19 cellular contexts compared by ENCODE assay signal in genomic region chrX:114635986-114636385, GRCh38. TPM values are rescaled to one million over a fixed set of nuclear protein-coding genes. Genes with fewer than 3 reads are reported as not detected.
DNase-seq lines count a peak whose midpoint lies in the region; ATAC-seq and TF ChIP-seq lines count a peak whose summit lies in the region.
"Had no signal": no experiment of that assay in that cellular context is flagged by ENCODE, and none has a peak within 500 bp of the region (broad histone marks: within the 10 kb centered on the region; RNA-seq: fewer than 3 reads in every experiment).

No MANE protein-coding gene starts in this region.

- H3K9me3 ChIP-seq in iPS-18a (ENCODE audit: control insufficient read depth, low read depth, low read length), result no peaks in the 10 kb centered on the region
- no peaks in the 10 kb centered on the region for H3K9me3 ChIP-seq in neuronal stem cell (replicated peaks in 1 of 2; ENCODE audit: control insufficient read depth in 2 of 2, insufficient read depth in 1 of 2, low read depth in 1 of 2, low read length in 2 of 2)
- H3K9me3 ChIP-seq in left ventricle myocardium inferior (replicated peaks), result no peaks in the 10 kb centered on the region
- H3K9me3 ChIP-seq: BLaER1 had no signal

- H3K79me2 ChIP-seq in GM23338 (replicated peaks; ENCODE audit: insufficient read depth), result no peaks in the 10 kb centered on the region

- no peak overlapping the region for H2BK120ac ChIP-seq in neuronal stem cell (ENCODE audit: low read depth, low read length)

- H2BK15ac ChIP-seq in neuronal stem cell (ENCODE audit: low read length), result no peak overlapping the region

- no peak overlapping the region for H3K14ac ChIP-seq in neuronal stem cell (ENCODE audit: low read length)

- DNase-seq in GM23338 (ENCODE audit: low spot score), result peak; percentile 9
- DNase-seq in WTC11 (ENCODE audit: low spot score), result no peak
- DNase-seq in neuronal stem cell (ENCODE audit: low spot score), result peak; percentile 5
- no peak for DNase-seq in left ventricle myocardium inferior
- no peak for DNase-seq in NCI-H2171 (lab: John Stamatoyannopoulos, UW)
- DNase-seq in NCI-H1105 treated with DMSO at 0.1 percent for 48 hours (lab: John Stamatoyannopoulos, UW), result no peak
- DNase-seq: 8988T; CD4-positive, alpha-beta memory T cell; DMS153; DMS79; GF-D8; HFFc6 had no signal

- CTCF ChIA-PET in WTC11 (lab: Charles Lee), result interaction anchor here (1.2 to 3.2 kb wide), 2 partner anchors 10 to 16 kb away, joined by 4 to 24 read pairs; no protein-coding TSS in a partner anchor

- H3K4me2 ChIP-seq in GM23338 (no peak overlapping the region), neuronal stem cell (ENCODE audit: insufficient read depth, low read length, poor library complexity, severe bottlenecking) (no peak overlapping the region)
- H3K4me2 ChIP-seq: BLaER1 had no signal

- H3K9ac ChIP-seq in iPS-18a (ENCODE audit: low read length) (no peak overlapping the region), neuronal stem cell (ENCODE audit: low read depth, low read length, poor library complexity) (no peak overlapping the region)
- H3K9ac ChIP-seq: BLaER1 had no signal

- H3K4me3 Mint-ChIP-seq in GM23338, result no peak overlapping the region
- H3K4me3 Mint-ChIP-seq in WTC11, result no peak overlapping the region
- H3K4me3 Mint-ChIP-seq: CD14-positive monocyte; CD4-positive, alpha-beta memory T cell; HFFc6 had no signal

- H3F3A ChIP-seq in GM23338 (replicated peaks; ENCODE audit: low read depth), result no peaks in the 10 kb centered on the region

- H3K27me3 Mint-ChIP-seq in GM23338 (ENCODE audit: insufficient read depth, low read depth, poor library complexity) (no peaks in the 10 kb centered on the region), WTC11 (ENCODE audit: low read depth) (peaks cover 4% of the 10 kb centered on the region; the same call in 1 of the 2 replicates)
- H3K27me3 Mint-ChIP-seq: CD4-positive, alpha-beta memory T cell had no signal

- H3K79me1 ChIP-seq in neuronal stem cell (ENCODE audit: low read depth, low read length), result no peaks in the 10 kb centered on the region

- no peaks in the 10 kb centered on the region for H4K20me1 ChIP-seq in GM23338 (replicated peaks; ENCODE audit: insufficient read depth)
- H4K20me1 ChIP-seq: BLaER1 had no signal

- no peaks in the 10 kb centered on the region for H3K9me3 Mint-ChIP-seq in GM23338
- no peaks in the 10 kb centered on the region for H3K9me3 Mint-ChIP-seq in WTC11
- H3K9me3 Mint-ChIP-seq: CD14-positive monocyte; CD4-positive, alpha-beta memory T cell; HFFc6 had no signal

- H3K4me1 Mint-ChIP-seq in GM23338, result peaks cover 26% of the 10 kb centered on the region
- peaks cover 27% of the 10 kb centered on the region for H3K4me1 Mint-ChIP-seq in WTC11
- H3K4me1 Mint-ChIP-seq: CD14-positive monocyte; CD4-positive, alpha-beta memory T cell had no signal

- H3K27ac ChIP-seq in GM23338 (ENCODE audit: low read depth) (no peak overlapping the region), iPS-18a (ENCODE audit: low read length) (no peak overlapping the region), neuronal stem cell (replicated peaks; ENCODE audit: low read length) (no peak overlapping the region), left ventricle myocardium inferior (replicated peaks) (no peak overlapping the region)
- H3K27ac ChIP-seq: BLaER1 had no signal

- H3K36me3 ChIP-seq in GM23338 (ENCODE audit: insufficient read depth), result no peaks in the 10 kb centered on the region
- no peaks in the 10 kb centered on the region for H3K36me3 ChIP-seq in iPS-18a (ENCODE audit: control insufficient read depth, low read depth, low read length)
- no peaks in the 10 kb centered on the region for H3K36me3 ChIP-seq in neuronal stem cell (replicated peaks in 1 of 2; ENCODE audit: control insufficient read depth in 2 of 2, insufficient read depth in 2 of 2, low read length in 2 of 2)
- H3K36me3 ChIP-seq in left ventricle myocardium inferior, result no peaks in the 10 kb centered on the region
- H3K36me3 ChIP-seq: BLaER1 had no signal

- H3K4me1 ChIP-seq in GM23338 (ENCODE audit: insufficient read depth), result peaks cover 7% of the 10 kb centered on the region; the same call in 1 of the 2 replicates
- H3K4me1 ChIP-seq in iPS-18a (ENCODE audit: control insufficient read depth, low read depth, low read length), result peaks cover 22% of the 10 kb centered on the region
- H3K4me1 ChIP-seq in neuronal stem cell (ENCODE audit: control insufficient read depth in 2 of 2, insufficient read depth in 1 of 2, low read depth in 1 of 2, low read length in 2 of 2), result no peaks in the 10 kb centered on the region
- no peaks in the 10 kb centered on the region for H3K4me1 ChIP-seq in left ventricle myocardium inferior
- H3K4me1 ChIP-seq: BLaER1 had no signal

- no CpG with 5 or more reads among the region's 1 CpG for WGBS in neuronal stem cell (ENCODE audit: extremely low coverage in 2 of 2, insufficient read length in 2 of 2, insufficient replicate concordance in 1 of 2), 2 donors

- H3K27ac Mint-ChIP-seq in GM23338 (no peak overlapping the region), WTC11 (no peak overlapping the region; the same call in 1 of the 2 replicates)
- H3K27ac Mint-ChIP-seq: CD14-positive monocyte; CD4-positive, alpha-beta memory T cell; HFFc6 had no signal

- no peak overlapping the region for H4K91ac ChIP-seq in neuronal stem cell (ENCODE audit: low read depth, low read length, poor library complexity)

- no peaks in the 10 kb centered on the region for H3K27me3 ChIP-seq in GM23338 (ENCODE audit: insufficient read depth)
- H3K27me3 ChIP-seq in iPS-18a (ENCODE audit: control insufficient read depth, insufficient read depth, low read length), result no peaks in the 10 kb centered on the region
- H3K27me3 ChIP-seq in neuronal stem cell (ENCODE audit: control insufficient read depth in 3 of 3, insufficient read depth in 3 of 3, low read depth in 1 of 3, low read length in 3 of 3), result no peaks in the 10 kb centered on the region
- no peaks in the 10 kb centered on the region for H3K27me3 ChIP-seq in left ventricle myocardium inferior (ENCODE audit: low read depth)

- TF ChIP-seq CTCF in GM23338 (conservative IDR thresholded peaks at IDR 0.05; ENCODE audit: low read depth in 2 of 2) (no peak), WTC11 (IDR thresholded peaks at IDR 0.05) (no peak), left ventricle myocardium inferior (IDR thresholded peaks at IDR 0.05; ENCODE audit: borderline replicate concordance) (no peak)

- H2AFZ ChIP-seq in GM23338, result no peak overlapping the region
- no peak overlapping the region for H2AFZ ChIP-seq in neuronal stem cell (ENCODE audit: low read length)

- POLR2A ChIA-PET in WTC11 (lab: Charles Lee), result interaction anchor here (0.6 kb wide), 1 partner anchor 533 kb away, joined by 3 read pairs; no protein-coding TSS in a partner anchor

- no peaks in the 10 kb centered on the region for H3K9me2 ChIP-seq in GM23338 (ENCODE audit: insufficient read depth)

- no peak overlapping the region for H3K23ac ChIP-seq in neuronal stem cell (ENCODE audit: low read depth, low read length, poor library complexity)

- H2BK5ac ChIP-seq in neuronal stem cell (ENCODE audit: low read length), result no peak overlapping the region

- peak; percentile 50; the same call in 2 of the 3 replicates for ATAC-seq in GM23338
- peak; percentile 52; the same call in 1 of the 2 replicates for ATAC-seq in WTC11
- no peak for ATAC-seq in GM19351 (IDR thresholded peaks at IDR 0.05; ENCODE audit: unreplicated experiment)
- ATAC-seq: HCT116 had no signal

- intact Hi-C loops in left ventricle myocardium inferior (cut with micrococcal nuclease), result no loop called here

- no peak overlapping the region for H2BK12ac ChIP-seq in neuronal stem cell (ENCODE audit: low read length)

- H3K36me3 Mint-ChIP-seq in GM23338 (ENCODE audit: low read depth) (no peaks in the 10 kb centered on the region), WTC11 (no peaks in the 10 kb centered on the region)
- H3K36me3 Mint-ChIP-seq: CD14-positive monocyte; CD4-positive, alpha-beta memory T cell had no signal

- H3K4ac ChIP-seq in neuronal stem cell (ENCODE audit: low read length), result no peak overlapping the region

- no peak overlapping the region for H3K18ac ChIP-seq in neuronal stem cell (ENCODE audit: low read length)

- H3K4me3 ChIP-seq in GM23338, result no peak overlapping the region
- peak overlapping the region; percentile 9 for H3K4me3 ChIP-seq in iPS-18a (ENCODE audit: low read length)
- no peak overlapping the region for H3K4me3 ChIP-seq in neuronal stem cell (ENCODE audit: low read length in 2 of 2)
- H3K4me3 ChIP-seq in left ventricle myocardium inferior, result no peak overlapping the region
- H3K4me3 ChIP-seq: BLaER1 had no signal

- no peak overlapping the region for H4K8ac ChIP-seq in neuronal stem cell (ENCODE audit: low read depth, low read length)

- H2AK5ac ChIP-seq in neuronal stem cell (ENCODE audit: low read depth, low read length), result no peak overlapping the region

TF ChIP-seq in GM23338, 12 proteins besides CTCF, POLR2A, EP300 and RAD21 (continues in another document):
- TF ChIP-seq EZH2 (IDR thresholded peaks at IDR 0.05; ENCODE audit: low read depth, unreplicated experiment), result no peak

TF ChIP-seq in WTC11, 78 proteins besides CTCF, POLR2A, EP300 and RAD21 (continues in another document):
- no peak for TF ChIP-seq KAT7 (CRISPR knock-in tag; IDR thresholded peaks at IDR 0.05; ENCODE audit: borderline replicate concordance)
- TF ChIP-seq RELA (CRISPR knock-in tag; IDR thresholded peaks at IDR 0.05; ENCODE audit: borderline replicate concordance), result no peak
- no peak for TF ChIP-seq ZNF423 (CRISPR knock-in tag; IDR thresholded peaks at IDR 0.05)
- TF ChIP-seq IRF1 (CRISPR knock-in tag; IDR thresholded peaks at IDR 0.05), result no peak
- TF ChIP-seq JUN (CRISPR knock-in tag; IDR thresholded peaks at IDR 0.05), result no peak

RNA-seq across cellular contexts. Expression of gene HTR2C, which starts 52.1 kb away (rescaled TPM):
- 2.4 and 2.7 TPM in 2 replicates for total RNA-seq in GM23338 (2014; rRNA removed; shearing (Covaris generic))
- 1.4 and 2.0 TPM in 2 replicates for polyA plus RNA-seq in GM23338 (2016; fragmentation: Nextera tagmentation; extraction: Ambion mirVana)
- 1.7 to 2.4 TPM (median 2.3 TPM) in 3 replicates for total RNA-seq in WTC11 (2021)
- polyA plus RNA-seq in neuronal stem cell (2013, experiment 1 of 2), result 1.5 TPM
- polyA plus RNA-seq in neuronal stem cell (2013, experiment 2 of 2), result 1.4 TPM
- not detected for total RNA-seq in left ventricle myocardium inferior
- total RNA-seq: A673; CD4-positive, alpha-beta memory T cell; HFFc6 had no signal
- polyA plus RNA-seq: AG04450; CD14-positive monocyte; CD4-positive, alpha-beta memory T cell had no signal

Comparison
In these comparisons a context has a peak if more than half of its experiments do, and no peak if none do; other contexts are left out.
1. DNase-seq: peak in GM23338 (single experiment) and neuronal stem cell (single experiment); none in WTC11 (single experiment), left ventricle myocardium inferior (single experiment), NCI-H2171 (single experiment) and NCI-H1105 treated with DMSO at 0.1 percent for 48 hours (single experiment).